In genomic region chr2:67846341-67847070, GRCh38 we compare ENCODE assay signal across 1 cellular context.
A peak's percentile ranks its signal among the peaks of the same experiment; 100 is the strongest.
TF ChIP-seq lines count a peak whose summit lies in the region.

No MANE protein-coding gene starts in this region.

TF ChIP-seq in endothelial cell of umbilical vein, 7 proteins besides CTCF, POLR2A, EP300 and RAD21 (continued from another document):
- peak; percentile 14 for TF ChIP-seq POLR2AphosphoS5 (IDR thresholded peaks at IDR 0.05; ENCODE audit: insufficient read depth, low read depth, low read length)
